ENCODE assay signal across 15 cellular contexts in genomic region chr2:145601306-145601925, GRCh38.
"Had no signal": no experiment of that assay in that cellular context is flagged by ENCODE, and none has a peak within 500 bp of the region (broad histone marks: within the 10 kb centered on the region; RNA-seq: fewer than 3 reads in every experiment).

No MANE protein-coding gene starts in this region.

- DNase-seq: activated CD4-positive, alpha-beta T cell treated with anti-CD3 and anti-CD28 coated beads for 4 hours; activated CD8-positive, alpha-beta memory T cell treated with anti-CD3 and anti-CD28 coated beads, Interleukin-2, amount 50 U/mL, for 48 hours; activated CD8-positive, alpha-beta T cell treated with anti-CD3 and anti-CD28 coated beads, Interleukin-2, amount 10 ng/mL, durations not matched to agents 7 days and 5 days; activated naive CD8-positive, alpha-beta T cell treated with anti-CD3 and anti-CD28 coated beads, Interleukin-2, amount 10 ng/mL, durations not matched to agents 7 days and 5 days; anterior cingulate cortex; foreskin melanocyte; head of caudate nucleus; mucosa of descending colon; nephron progenitor cell; stimulated activated CD4-positive, alpha-beta T cell treated with anti-CD3 and anti-CD28 coated beads, Interleukin-15, amount 100 ng/mL, for 24 hours; stimulated activated CD4-positive, alpha-beta T cell treated with anti-CD3 and anti-CD28 coated beads, Interleukin-4, amount 100 ng/mL, for 24 hours; stimulated activated naive CD8-positive, alpha-beta T cell treated with anti-CD3 and anti-CD28 coated beads, Interleukin-15, amount 100 ng/mL, for 72 hours; T1000; WERI-Rb-1 had no signal

- H3K4me3 ChIP-seq: mucosa of descending colon, thoracic aorta had no signal

- ATAC-seq: activated CD8-positive, alpha-beta T cell treated with anti-CD3 and anti-CD28 coated beads, Interleukin-2, amount 10 ng/mL, durations not matched to agents 7 days and 5 days; mucosa of descending colon; stimulated activated naive CD8-positive, alpha-beta T cell treated with anti-CD3 and anti-CD28 coated beads, Interleukin-15, amount 100 ng/mL, for 72 hours had no signal
